27 cellular contexts compared by ENCODE assay signal in the genomic region with DNA sequence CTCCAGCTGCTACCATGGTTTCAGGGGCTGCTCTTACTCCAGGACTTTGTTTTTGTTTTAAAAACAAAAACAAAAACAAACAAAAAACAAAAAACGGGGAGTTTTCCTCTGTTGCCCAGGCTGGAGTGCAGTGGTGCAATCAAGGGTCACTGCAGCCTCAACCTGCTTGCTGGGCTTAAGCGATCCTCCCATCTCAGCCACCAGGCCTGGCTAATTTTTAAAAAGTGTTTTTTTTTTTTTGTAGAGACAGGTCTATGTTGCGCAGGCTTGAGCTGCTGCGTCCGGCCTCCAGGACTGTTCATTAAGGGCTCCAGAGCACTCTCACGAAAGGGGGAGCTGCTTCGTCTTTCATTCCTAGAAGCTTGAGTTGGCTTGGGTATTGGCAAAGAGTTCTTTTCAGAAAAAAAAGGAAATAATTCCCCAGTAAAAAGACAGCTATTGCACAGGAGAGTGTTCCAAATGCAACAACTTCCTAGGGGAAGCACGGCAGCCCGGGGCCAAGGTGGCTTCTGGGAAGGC.
"Had no signal": no experiment of that assay in that cellular context is flagged by ENCODE, and none has a peak within 500 bp of the region (broad histone marks: within the 10 kb centered on the region; RNA-seq: fewer than 3 reads in every experiment).

No MANE protein-coding gene starts in this region.

- H3K27me3 ChIP-seq: ascending aorta, body of pancreas, SJCRH30 had no signal

- H3K9ac ChIP-seq: SK-N-SH had no signal

- ATAC-seq: activated CD4-positive, alpha-beta T cell treated with anti-CD3 and anti-CD28 coated beads for 36 hours; activated CD8-positive, alpha-beta T cell treated with anti-CD3 and anti-CD28 coated beads for 36 hours; body of pancreas; Panc1 had no signal

- H3K27ac ChIP-seq: ascending aorta, body of pancreas, SJCRH30, WERI-Rb-1 had no signal

- H3K9me3 ChIP-seq: ascending aorta, body of pancreas, SJCRH30, SK-N-SH had no signal

- H3K4me3 ChIP-seq: ascending aorta, body of pancreas, SJCRH30 had no signal

- H3K4me2 ChIP-seq: SK-N-SH had no signal

- DNase-seq: activated CD4-positive, alpha-beta T cell treated with anti-CD3 and anti-CD28 coated beads for 36 hours; activated CD4-positive, alpha-beta T cell treated with anti-CD3 and anti-CD28 coated beads, Interleukin-2, amount 50 U/mL, for 1 hour; activated CD8-positive, alpha-beta memory T cell treated with anti-CD3 and anti-CD28 coated beads, Interleukin-2, amount 50 U/mL, for 4 hours; activated CD8-positive, alpha-beta T cell treated with anti-CD3 and anti-CD28 coated beads for 36 hours; activated effector memory CD4-positive, alpha-beta T cell treated with Interleukin-2 at 50 U/mL for 16 hours; activated naive CD4-positive, alpha-beta T cell; activated T-cell treated with anti-CD3 and anti-CD28 coated beads, Interleukin-2, amount 50 U/mL, for 24 hours; amniotic stem cell; body of pancreas; central memory CD4-positive, alpha-beta T cell; KG1; NCI-H1092; NCI-H1417; NCI-H2029; NCI-H345; NCI-H510A; NCI-H69; NK-92 treated with Interleukin-12 subunit alpha and Interleukin-12 subunit beta, amount 100 ng/mL, for 24 hours; OCI-M1; Right ventricle myocardium superior; RPMI8226; SJCRH30; SK-N-SH; T-helper 1 cell; WERI-Rb-1 had no signal

- H3K36me3 ChIP-seq: ascending aorta, SJCRH30, WERI-Rb-1 had no signal
